ENCODE assay signal across 26 cellular contexts in the genomic region with DNA sequence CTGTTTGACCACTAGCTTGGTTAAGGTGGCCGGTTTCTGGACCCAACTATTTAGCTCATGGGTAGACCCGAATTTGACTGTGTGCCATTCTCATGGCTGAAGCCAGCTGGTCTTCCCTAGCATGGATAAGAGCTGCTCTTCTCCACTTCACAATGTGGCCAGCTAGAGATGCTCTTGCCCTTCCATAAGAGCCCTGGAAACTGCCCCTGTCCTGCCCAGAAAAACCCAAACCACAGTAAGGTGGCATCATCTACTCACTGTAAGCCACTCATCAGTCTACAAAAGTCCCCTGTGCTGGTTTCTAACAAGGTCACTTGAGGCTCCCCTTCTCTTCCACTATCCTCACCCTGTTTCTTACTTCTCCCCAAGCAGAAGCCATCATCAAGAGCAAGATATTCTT.
"Had no signal": no experiment of that assay in that cellular context is flagged by ENCODE, and none has a peak within 500 bp of the region (broad histone marks: within the 10 kb centered on the region; RNA-seq: fewer than 3 reads in every experiment).

No MANE protein-coding gene starts in this region.

- ATAC-seq: activated T-cell treated with anti-CD3 and anti-CD28 coated beads, Interleukin-2, amount 50 U/mL, for 4 hours; gastrocnemius medialis; heart left ventricle; left cardiac atrium; mucosa of descending colon; pancreas; sciatic nerve; T-cell had no signal

- H3K36me3 ChIP-seq: adrenal gland, ascending aorta, brain microvascular endothelial cell, esophagus squamous epithelium, gastrocnemius medialis, heart left ventricle, pancreas, upper lobe of left lung had no signal

- H3K9me3 ChIP-seq: pancreas had no signal

- H3K4me1 ChIP-seq: adrenal gland, ascending aorta, esophagus squamous epithelium, gastrocnemius medialis, heart left ventricle, pancreas, upper lobe of left lung had no signal

- H3K4me3 ChIP-seq: adrenal gland, ascending aorta, esophagus squamous epithelium, gastrocnemius medialis, heart left ventricle, mucosa of descending colon, pancreas, smooth muscle cell, upper lobe of left lung had no signal

- FAIRE-seq: pancreas had no signal

- DNase-seq: activated B cell treated with CpG ODN at 0.5 μM for 24 hours; activated CD4-positive, alpha-beta T cell treated with anti-CD3 and anti-CD28 coated beads for 4 hours; activated CD4-positive, alpha-beta T cell treated with anti-CD3 and anti-CD28 coated beads, Interleukin-2, amount 50 U/mL, for 48 hours; activated CD8-positive, alpha-beta memory T cell treated with anti-CD3 and anti-CD28 coated beads, Interleukin-2, amount 50 U/mL, for 48 hours; activated naive CD4-positive, alpha-beta T cell; activated T-cell treated with anti-CD3 and anti-CD28 coated beads, Interleukin-2, amount 50 U/mL, for 4 hours; adrenal gland; brain microvascular endothelial cell; central memory CD4-positive, alpha-beta T cell; esophagus squamous epithelium; gastrocnemius medialis; heart left ventricle; islet precursor cell; left cardiac atrium; mesenchymal stem cell; mucosa of descending colon; nephron progenitor cell; pancreas; stimulated activated CD4-positive, alpha-beta T cell treated with anti-CD3 and anti-CD28 coated beads, Interleukin-15, amount 100 ng/mL, for 24 hours; stimulated activated CD4-positive, alpha-beta T cell treated with anti-CD3 and anti-CD28 coated beads, Interleukin-4, amount 100 ng/mL, for 1 hour; stimulated activated naive CD4-positive, alpha-beta T cell treated with Interleukin-2 at 50 U/mL for 16 hours; T-cell; upper lobe of left lung had no signal

- H3K4me2 ChIP-seq: smooth muscle cell had no signal

- H3K27me3 ChIP-seq: adrenal gland, ascending aorta, brain microvascular endothelial cell, gastrocnemius medialis, upper lobe of left lung had no signal

- H3K27ac ChIP-seq: adrenal gland, ascending aorta, brain microvascular endothelial cell, esophagus squamous epithelium, gastrocnemius medialis, heart left ventricle, pancreas, upper lobe of left lung had no signal
